In the genomic region with DNA sequence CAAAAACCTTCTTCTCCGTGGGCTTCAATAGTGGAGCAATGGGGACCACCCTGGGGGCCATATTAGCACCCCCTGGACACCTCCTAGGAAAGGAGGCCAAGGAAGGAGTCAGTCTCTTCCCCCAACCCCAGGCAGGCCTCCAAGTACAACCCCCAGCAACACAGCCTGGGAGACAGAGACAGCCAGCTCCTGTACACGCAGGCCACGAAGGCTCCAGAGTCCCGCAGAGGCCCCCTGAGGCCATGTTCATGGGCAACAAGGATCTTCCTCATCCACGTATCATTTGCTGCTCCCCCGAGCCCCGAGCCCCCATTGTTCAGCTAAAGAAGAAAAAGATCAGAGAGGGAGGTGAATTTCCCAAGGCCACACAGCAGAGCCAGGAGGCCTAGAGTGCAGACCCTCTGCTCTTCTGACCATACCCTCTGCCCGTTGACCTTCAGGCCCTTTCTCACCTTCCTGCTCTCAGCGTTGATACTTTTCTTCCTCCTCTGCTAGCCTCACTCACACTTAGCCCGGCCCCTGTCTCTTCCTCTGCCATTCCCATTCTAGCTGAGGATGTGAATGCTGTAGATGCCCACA, we compare ENCODE assay signal across 30 cellular contexts. TPM values are rescaled to one million over a fixed set of nuclear protein-coding genes. Genes with fewer than 3 reads are reported as not detected.
"Had no signal": no experiment of that assay in that cellular context is flagged by ENCODE, and none has a peak within 500 bp of the region (broad histone marks: within the 10 kb centered on the region; RNA-seq: fewer than 3 reads in every experiment).

No MANE protein-coding gene starts in this region.

- H3K27ac ChIP-seq: brain microvascular endothelial cell, cardiac muscle cell, SK-N-MC, VCaP had no signal

- H3K4me3 ChIP-seq: cardiac muscle cell, SK-N-MC had no signal

- H3K4me1 Mint-ChIP-seq: activated naive CD4-positive, alpha-beta T cell treated with anti-CD3 and anti-CD28 coated beads, Interleukin-2, amount 10 ng/mL, durations not matched to agents 7 days and 5 days; activated naive CD8-positive, alpha-beta T cell treated with anti-CD3 and anti-CD28 coated beads for 36 hours had no signal

- DNase-seq: activated CD4-positive, alpha-beta T cell treated with anti-CD3 and anti-CD28 coated beads for 4 hours; activated CD8-positive, alpha-beta memory T cell treated with anti-CD3 and anti-CD28 coated beads, Interleukin-2, amount 50 U/mL, for 4 hours; activated CD8-positive, alpha-beta T cell treated with anti-CD3 and anti-CD28 coated beads for 36 hours; activated gamma-delta T cell treated with Interleukin-2 at 50 U/mL for 16 hours; activated naive CD4-positive, alpha-beta T cell treated with anti-CD3 and anti-CD28 coated beads, Interleukin-2, amount 10 ng/mL, durations not matched to agents 7 days and 5 days; activated naive CD8-positive, alpha-beta T cell treated with anti-CD3 and anti-CD28 coated beads for 36 hours; activated T-cell treated with anti-CD3 and anti-CD28 coated beads, Interleukin-2, amount 50 U/mL, for 72 hours; brain microvascular endothelial cell; NCI-H1092; NCI-H1417; NCI-H1694; NCI-H2029; NCI-H2107; NCI-H2171 treated with DMSO at 0.1 percent for 48 hours; NCI-H226; NCI-H526; NCI-H82; OCI-M1; RPMI8226; T-helper 1 cell had no signal

- H3K36me3 ChIP-seq: brain microvascular endothelial cell, cardiac muscle cell had no signal

- H3K27me3 ChIP-seq: brain microvascular endothelial cell, cardiac muscle cell had no signal

- H3K4me3 Mint-ChIP-seq: activated CD8-positive, alpha-beta T cell treated with anti-CD3 and anti-CD28 coated beads for 36 hours; activated naive CD4-positive, alpha-beta T cell treated with anti-CD3 and anti-CD28 coated beads, Interleukin-2, amount 10 ng/mL, durations not matched to agents 7 days and 5 days; activated naive CD8-positive, alpha-beta T cell treated with anti-CD3 and anti-CD28 coated beads for 36 hours; activated T-cell treated with anti-CD3 and anti-CD28 coated beads, Interleukin-2, amount 50 U/mL, for 72 hours had no signal

- ATAC-seq: activated CD8-positive, alpha-beta T cell treated with anti-CD3 and anti-CD28 coated beads for 36 hours; activated T-cell treated with anti-CD3 and anti-CD28 coated beads, Interleukin-2, amount 50 U/mL, for 72 hours; Panc1; Right ventricle myocardium inferior had no signal

- H3K36me3 Mint-ChIP-seq: activated naive CD4-positive, alpha-beta T cell treated with anti-CD3 and anti-CD28 coated beads, Interleukin-2, amount 10 ng/mL, durations not matched to agents 7 days and 5 days; activated naive CD8-positive, alpha-beta T cell treated with anti-CD3 and anti-CD28 coated beads for 36 hours had no signal

- H3K27ac Mint-ChIP-seq: activated CD8-positive, alpha-beta T cell treated with anti-CD3 and anti-CD28 coated beads for 36 hours; activated naive CD4-positive, alpha-beta T cell treated with anti-CD3 and anti-CD28 coated beads, Interleukin-2, amount 10 ng/mL, durations not matched to agents 7 days and 5 days; activated naive CD8-positive, alpha-beta T cell treated with anti-CD3 and anti-CD28 coated beads for 36 hours; activated T-cell treated with anti-CD3 and anti-CD28 coated beads, Interleukin-2, amount 50 U/mL, for 72 hours; activated T-helper 2 cell treated with anti-CD3 and anti-CD28 coated beads, Interferon-gamma antibody, Interleukin-2, Interleukin-4, amounts not matched to agents 10 μg/mL and 5 μg/mL and 100 μg/mL, durations not matched to agents 14 hours and 24 hours and 36 hours had no signal

RNA-seq across cellular contexts. Expression of gene MYL10, which starts 35.9 kb away (rescaled TPM):
- total RNA-seq: activated CD8-positive, alpha-beta T cell treated with anti-CD3 and anti-CD28 coated beads for 36 hours; activated naive CD8-positive, alpha-beta T cell treated with anti-CD3 and anti-CD28 coated beads for 36 hours; activated T-cell treated with anti-CD3 and anti-CD28 coated beads, Interleukin-2, amount 50 U/mL, for 72 hours; activated T-helper 2 cell treated with anti-CD3 and anti-CD28 coated beads, Interferon-gamma antibody, Interleukin-2, Interleukin-4, amounts not matched to agents 10 μg/mL and 5 μg/mL and 100 μg/mL, durations not matched to agents 14 hours and 24 hours and 36 hours; cardiac muscle cell; MCF 10A; NCI-H460; Right ventricle myocardium inferior; T-helper 2 cell treated with Interferon-gamma antibody and Interleukin-4, amounts not matched to agents 100 ng/mL and 5 ng/mL, for 36 hours had no signal
- polyA plus RNA-seq: adipose tissue, cardiac muscle cell had no signal
